Comparison of ENCODE assay signal across 8 cellular contexts in genomic region chr1:172745014-172745413, GRCh38.
DNase-seq lines count a peak whose midpoint lies in the region; ATAC-seq and TF ChIP-seq lines count a peak whose summit lies in the region.

No MANE protein-coding gene starts in this region.

- no peaks in the 10 kb centered on the region for H3K36me3 ChIP-seq in MG63

- H3K9me3 ChIP-seq in MG63, result no peaks in the 10 kb centered on the region

- 0 out of 2 replicates have a peak, but pooled peaks cover 3% of the 10 kb centered on the region for H3K27me3 ChIP-seq in MG63

- DNase-seq in AML-193 (lab: John Stamatoyannopoulos, UW) (peak; percentile 75 to 76), HFF-Myc (ENCODE audit: extremely low read depth, low read depth) (peak; percentile 72), MG63 (peak; percentile 6), fibroblast of mammary gland (ENCODE audit: low read depth) (peak; percentile 94), omental fat pad (ENCODE audit: low spot score) (no peak)
- no peak for DNase-seq in activated effector memory CD4-positive, alpha-beta T cell treated with anti-CD3 and anti-CD28 coated beads, Interleukin-2, amount 50 U/mL, for 16 hours

- TF ChIP-seq CTCF in GM12872 (IDR thresholded peaks at IDR 0.05; ENCODE audit: insufficient read depth, low read depth, low read length) (peak; percentile 79), HFF-Myc (IDR thresholded peaks at IDR 0.05; ENCODE audit: low read depth, low read length, missing control alignments) (peak; percentile 59), VCaP (conservative IDR thresholded peaks at IDR 0.05) (peak; percentile 79), fibroblast of mammary gland (conservative IDR thresholded peaks at IDR 0.05; ENCODE audit: control insufficient read depth, insufficient read depth, low read depth, low read length) (peak; percentile 84), omental fat pad (IDR thresholded peaks at IDR 0.05) (no peak)

- H3K27ac ChIP-seq in VCaP, result no peak overlapping the region

- H3K4me3 ChIP-seq in HFF-Myc (replicated peaks; ENCODE audit: low read depth, low read length), result no peak overlapping the region
- no peak overlapping the region for H3K4me3 ChIP-seq in MG63
- H3K4me3 ChIP-seq in fibroblast of mammary gland (ENCODE audit: control insufficient read depth, low read depth, low read length), result no peak overlapping the region

- ATAC-seq in omental fat pad (ENCODE audit: low FRiP score), result peak; percentile 75

Comparison
In these comparisons a context has a peak if more than half of its experiments do, and no peak if none do; other contexts are left out.
1. DNase-seq: peak in AML-193 (2 of 2), HFF-Myc (single experiment), MG63 (single experiment) and fibroblast of mammary gland (single experiment); none in omental fat pad (single experiment) and activated effector memory CD4-positive, alpha-beta T cell treated with anti-CD3 and anti-CD28 coated beads, Interleukin-2, amount 50 U/mL, for 16 hours (single experiment).
2. CTCF ChIP-seq: peak in GM12872 (single experiment), HFF-Myc (single experiment), VCaP (single experiment) and fibroblast of mammary gland (single experiment); none in omental fat pad (0 of 3).